In genomic region chr9:130137081-130137869, GRCh38 we compare ENCODE assay signal across 1 cellular context.
TF ChIP-seq lines count a peak whose summit lies in the region.

No MANE protein-coding gene starts in this region.

TF ChIP-seq in HepG2, 621 proteins besides CTCF, POLR2A, EP300 and RAD21:
- no peak for TF ChIP-seq ZNF446 (CRISPR knock-in tag; IDR thresholded peaks at IDR 0.05)
- no peak for TF ChIP-seq ZSCAN21 (CRISPR knock-in tag; IDR thresholded peaks at IDR 0.05; ENCODE audit: borderline replicate concordance)
- no peak for TF ChIP-seq NONO (IDR thresholded peaks at IDR 0.05)
- no peak for TF ChIP-seq NONO (CRISPR knock-in tag; conservative IDR thresholded peaks at IDR 0.05)
- TF ChIP-seq GATAD2A (CRISPR knock-in tag; IDR thresholded peaks at IDR 0.05), result no peak
- no peak for TF ChIP-seq ZNF383 (CRISPR knock-in tag; IDR thresholded peaks at IDR 0.05; ENCODE audit: borderline replicate concordance)
- TF ChIP-seq HMGA1 (CRISPR knock-in tag; conservative IDR thresholded peaks at IDR 0.05), result no peak
- no peak for TF ChIP-seq ZNF747 (CRISPR knock-in tag; IDR thresholded peaks at IDR 0.05; ENCODE audit: borderline replicate concordance)
- TF ChIP-seq BCLAF1 (IDR thresholded peaks at IDR 0.05), result no peak
- no peak for TF ChIP-seq HCFC1 (IDR thresholded peaks at IDR 0.05; ENCODE audit: low read depth, low read length)
- no peak for TF ChIP-seq ZBTB25 (CRISPR knock-in tag; IDR thresholded peaks at IDR 0.05)
